Comparison of ENCODE assay signal across 16 cellular contexts in genomic region chr14:76257111-76257803, GRCh38.
A peak's percentile ranks its signal among the peaks of the same experiment; 100 is the strongest.
DNase-seq lines count a peak whose midpoint lies in the region; ATAC-seq and TF ChIP-seq lines count a peak whose summit lies in the region.
"Had no signal": no experiment of that assay in that cellular context is flagged by ENCODE, and none has a peak within 500 bp of the region (broad histone marks: within the 10 kb centered on the region; RNA-seq: fewer than 3 reads in every experiment).

No MANE protein-coding gene starts in this region.

- H3K36me3 ChIP-seq in neuronal stem cell (replicated peaks in 1 of 2; ENCODE audit: control insufficient read depth in 2 of 2, insufficient read depth in 2 of 2, low read length in 2 of 2): no peaks in the 10 kb centered on the region
- H3K36me3 ChIP-seq: heart left ventricle had no signal

- peaks cover 6 to 9% of the 10 kb centered on the region in 2 donors for H3K4me1 ChIP-seq in neuronal stem cell (ENCODE audit: control insufficient read depth in 2 of 2, insufficient read depth in 1 of 2, low read depth in 1 of 2, low read length in 2 of 2)

- no peak overlapping the region for H2BK120ac ChIP-seq in neuronal stem cell (ENCODE audit: low read depth, low read length)

- H3K27ac ChIP-seq in coronary artery (no peak overlapping the region), neuronal stem cell (replicated peaks; ENCODE audit: low read length) (no peak overlapping the region)
- H3K27ac ChIP-seq: heart left ventricle, skin epidermis, VCaP had no signal

- TF ChIP-seq CTCF in AG10803 (conservative IDR thresholded peaks at IDR 0.05; ENCODE audit: low read length): no peak
- TF ChIP-seq CTCF in coronary artery (IDR thresholded peaks at IDR 0.05): no peak

- no peak overlapping the region for H4K91ac ChIP-seq in neuronal stem cell (ENCODE audit: low read depth, low read length, poor library complexity)

- no peak overlapping the region for H4K8ac ChIP-seq in neuronal stem cell (ENCODE audit: low read depth, low read length)

- no peak overlapping the region for H2AK5ac ChIP-seq in neuronal stem cell (ENCODE audit: low read depth, low read length)

- no peaks in the 10 kb centered on the region for H3K9me3 ChIP-seq in neuronal stem cell (replicated peaks in 1 of 2; ENCODE audit: control insufficient read depth in 2 of 2, insufficient read depth in 1 of 2, low read depth in 1 of 2, low read length in 2 of 2)
- H3K9me3 ChIP-seq: heart left ventricle had no signal

- peak overlapping the region; percentile 69 for H2AFZ ChIP-seq in neuronal stem cell (ENCODE audit: low read length)

- DNase-seq in AG10803 (ENCODE audit: low read depth) (peak; percentile 57), NCI-H2107 (lab: John Stamatoyannopoulos, UW) (peak; percentile 23), coronary artery (ENCODE audit: low spot score) (no peak), neuronal stem cell (ENCODE audit: low spot score) (no peak), DMS53 treated with DMSO at 0.1 percent for 48 hours (lab: John Stamatoyannopoulos, UW; ENCODE audit: unreplicated experiment) (no peak)
- no peak for DNase-seq in activated T-cell treated with anti-CD3 and anti-CD28 coated beads, Interleukin-2, amount 50 U/mL, for 48 hours
- no peak for DNase-seq in stimulated activated CD4-positive, alpha-beta T cell treated with anti-CD3 and anti-CD28 coated beads, Interleukin-4, amount 100 ng/mL, for 24 hours
- DNase-seq: activated CD4-positive, alpha-beta memory T cell treated with anti-CD3 and anti-CD28 coated beads, Interleukin-2, amount 10 ng/mL, durations not matched to agents 7 days and 5 days; DMS 273 treated with DMSO at 0.1 percent for 48 hours; heart left ventricle; NCI-H510A; stimulated activated naive CD4-positive, alpha-beta T cell had no signal

- WGBS in neuronal stem cell (ENCODE audit: extremely low coverage in 2 of 2, insufficient read length in 2 of 2, insufficient replicate concordance in 1 of 2), 2 donors: no CpG with 5 or more reads among the region's 9 CpGs

- H3K9ac ChIP-seq in neuronal stem cell (ENCODE audit: low read depth, low read length, poor library complexity): no peak overlapping the region

- H3K14ac ChIP-seq in neuronal stem cell (ENCODE audit: low read length): no peak overlapping the region

- no peak overlapping the region for H3K4ac ChIP-seq in neuronal stem cell (ENCODE audit: low read length)

- H2BK5ac ChIP-seq in neuronal stem cell (ENCODE audit: low read length): no peak overlapping the region

- H3K23ac ChIP-seq in neuronal stem cell (ENCODE audit: low read depth, low read length, poor library complexity): no peak overlapping the region

- no peak overlapping the region for H2BK12ac ChIP-seq in neuronal stem cell (ENCODE audit: low read length)

- H3K79me1 ChIP-seq in neuronal stem cell (ENCODE audit: low read depth, low read length): no peaks in the 10 kb centered on the region

- no peak overlapping the region for H2BK15ac ChIP-seq in neuronal stem cell (ENCODE audit: low read length)

- no peak overlapping the region for H3K4me2 ChIP-seq in neuronal stem cell (ENCODE audit: insufficient read depth, low read length, poor library complexity, severe bottlenecking)

- ATAC-seq in HG02973 (IDR thresholded peaks at IDR 0.05; ENCODE audit: unreplicated experiment): no peak
- ATAC-seq: activated T-helper 17 cell treated with anti-CD3 and anti-CD28 coated beads, Interleukin-2, amount 50 U/mL, for 72 hours had no signal

- H3K27me3 ChIP-seq in neuronal stem cell (ENCODE audit: control insufficient read depth in 3 of 3, insufficient read depth in 3 of 3, low read depth in 1 of 3, low read length in 3 of 3): no peaks in the 10 kb centered on the region
- H3K27me3 ChIP-seq: heart left ventricle had no signal

- H3K4me3 ChIP-seq in AG10803 (ENCODE audit: low read length) (no peak overlapping the region), coronary artery (peak overlapping the region; percentile 30), neuronal stem cell (ENCODE audit: low read length in 2 of 2) (no peak overlapping the region)
- H3K4me3 ChIP-seq: heart left ventricle, skin epidermis had no signal

- no peak overlapping the region for H3K18ac ChIP-seq in neuronal stem cell (ENCODE audit: low read length)

Comparison
In these comparisons a context has a peak if more than half of its experiments do, and no peak if none do; other contexts are left out.
1. DNase-seq: peak in AG10803 (single experiment) and NCI-H2107 (single experiment); none in coronary artery (single experiment), neuronal stem cell (single experiment), DMS53 treated with DMSO at 0.1 percent for 48 hours (single experiment), activated T-cell treated with anti-CD3 and anti-CD28 coated beads, Interleukin-2, amount 50 U/mL, for 48 hours (0 of 2) and stimulated activated CD4-positive, alpha-beta T cell treated with anti-CD3 and anti-CD28 coated beads, Interleukin-4, amount 100 ng/mL, for 24 hours (single experiment).